In the genomic region with DNA sequence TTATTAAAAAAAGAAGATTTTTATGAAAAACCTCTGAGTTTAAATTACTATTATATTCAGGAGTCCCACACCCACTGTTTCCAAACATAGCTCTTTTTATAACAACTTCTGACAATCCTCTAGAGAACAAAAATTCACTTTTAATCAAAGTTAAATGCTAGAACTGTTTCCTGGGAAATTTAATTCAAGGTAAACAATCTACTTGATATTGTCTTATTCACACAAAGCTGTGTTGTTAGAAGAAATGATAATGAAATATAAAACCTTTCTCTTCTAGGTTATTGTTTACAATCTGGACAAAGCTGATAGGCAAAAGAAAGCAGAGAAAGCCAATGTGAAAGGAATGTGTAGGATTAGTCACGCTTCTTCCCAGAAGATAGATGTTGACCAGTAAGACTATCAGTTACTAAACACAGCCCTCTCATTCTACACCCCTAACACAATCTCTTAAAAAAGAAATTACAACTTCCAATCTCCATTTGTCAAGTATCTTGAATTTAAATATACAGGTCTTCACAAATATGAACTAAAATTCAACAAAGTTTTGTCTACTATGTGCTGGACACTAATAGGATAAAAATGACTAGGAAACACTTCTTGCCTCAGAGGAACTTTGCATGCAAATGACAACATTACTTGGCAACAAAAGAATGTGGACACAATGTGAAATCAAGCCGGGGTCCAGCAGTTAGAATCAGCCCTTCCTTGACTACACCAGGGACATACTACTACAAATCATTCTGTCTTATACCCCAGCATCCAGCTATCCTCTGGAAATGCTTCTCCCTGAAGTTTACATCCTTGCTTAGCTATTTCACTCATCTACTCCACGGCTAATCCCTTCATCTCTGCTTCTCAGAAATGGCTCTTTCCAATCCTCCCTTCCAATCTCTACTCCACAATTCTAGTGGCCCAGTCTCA, we compare ENCODE assay signal across 13 cellular contexts.
DNase-seq lines count a peak whose midpoint lies in the region; ATAC-seq and TF ChIP-seq lines count a peak whose summit lies in the region.
"Had no signal": no experiment of that assay in that cellular context is flagged by ENCODE, and none has a peak within 500 bp of the region (broad histone marks: within the 10 kb centered on the region; RNA-seq: fewer than 3 reads in every experiment).

No MANE protein-coding gene starts in this region.

- no peaks in the 10 kb centered on the region for H3K27me3 Mint-ChIP-seq in chondrocyte (ENCODE audit: low read depth)
- H3K27me3 Mint-ChIP-seq: CD4-positive, alpha-beta memory T cell had no signal

- H3K9ac ChIP-seq in mesenchymal stem cell (ENCODE audit: low read length): peak overlapping the region; percentile 76
- H3K9ac ChIP-seq: KMS-11 had no signal

- ATAC-seq in GM19452 (IDR thresholded peaks at IDR 0.05; ENCODE audit: unreplicated experiment) (no peak), HG02840 (IDR thresholded peaks at IDR 0.05; ENCODE audit: low FRiP score, unreplicated experiment) (no peak)

- H3K4me2 ChIP-seq in mesenchymal stem cell (ENCODE audit: low read length, poor library complexity, severe bottlenecking): no peak overlapping the region
- H3K4me2 ChIP-seq: KMS-11 had no signal

- peaks cover 16% of the 10 kb centered on the region for H3K9me3 Mint-ChIP-seq in chondrocyte (ENCODE audit: low read depth)

- no peaks in the 10 kb centered on the region for H3K9me3 ChIP-seq in mesenchymal stem cell (ENCODE audit: control insufficient read depth, low read length)
- no peaks in the 10 kb centered on the region for H3K9me3 ChIP-seq in ascending aorta

- intact Hi-C loops in ascending aorta (cut with DNase I): no loop called here

- H4K8ac ChIP-seq in mesenchymal stem cell (ENCODE audit: low read length): peak overlapping the region; percentile 8

- H3K4me3 ChIP-seq in mesenchymal stem cell (ENCODE audit: insufficient read depth in 1 of 2, low read depth in 1 of 2, low read length in 2 of 2) (peak overlapping the region in 1 of 2 experiments; percentile 50), ascending aorta (no peak overlapping the region)
- H3K4me3 ChIP-seq: heart right ventricle had no signal

- no peak overlapping the region for H4K91ac ChIP-seq in mesenchymal stem cell (ENCODE audit: low read length)

- H2BK120ac ChIP-seq in mesenchymal stem cell (ENCODE audit: low read depth, low read length): no peak overlapping the region

- peaks cover 19% of the 10 kb centered on the region for H3K4me1 Mint-ChIP-seq in chondrocyte (ENCODE audit: low read depth)

- H3K36me3 ChIP-seq in mesenchymal stem cell (ENCODE audit: control insufficient read depth in 1 of 2, insufficient read depth in 2 of 2, low read depth in 1 of 2, low read length in 2 of 2): no peaks in the 10 kb centered on the region
- H3K36me3 ChIP-seq in ascending aorta: no peaks in the 10 kb centered on the region
- H3K36me3 ChIP-seq: heart right ventricle had no signal

- no peak overlapping the region for H2AFZ ChIP-seq in mesenchymal stem cell (ENCODE audit: low read depth, low read length)

- no peak overlapping the region for H3K18ac ChIP-seq in mesenchymal stem cell (ENCODE audit: low read depth in 1 of 2, low read length in 2 of 2)

- no peak overlapping the region for H2AK5ac ChIP-seq in mesenchymal stem cell (ENCODE audit: low read length, severe bottlenecking)

- peaks cover 3% of the 10 kb centered on the region for H3K79me1 ChIP-seq in mesenchymal stem cell (replicated peaks; ENCODE audit: low read length, poor library complexity, severe bottlenecking)

- H3K27ac Mint-ChIP-seq in chondrocyte (ENCODE audit: unreplicated experiment): peak overlapping the region; percentile 76
- H3K27ac Mint-ChIP-seq: CD4-positive, alpha-beta memory T cell; T-helper 1 cell treated with Interleukin-12 subunit alpha and Interleukin-12 subunit beta and Interleukin-4 antibody, amounts not matched to agents 30 μg/mL and 1 μg/mL, for 36 hours had no signal

- H3K14ac ChIP-seq in mesenchymal stem cell (ENCODE audit: low read length in 2 of 2): no peak overlapping the region

- DNase-seq in AG08396 (ENCODE audit: low spot score): peak; percentile 32
- DNase-seq in HT1080 (ENCODE audit: low read depth): peak; percentile 41
- DNase-seq in chondrocyte (ENCODE audit: low spot score): no peak
- peak; percentile 80 for DNase-seq in mesenchymal stem cell
- no peak for DNase-seq in ascending aorta (ENCODE audit: low spot score in 2 of 2)
- no peak for DNase-seq in DMS153 (lab: John Stamatoyannopoulos, UW)
- DNase-seq: CD4-positive, alpha-beta memory T cell; heart right ventricle; NCI-H510A treated with DMSO at 0.1 percent for 48 hours had no signal

- H3K27me3 ChIP-seq in mesenchymal stem cell (ENCODE audit: control insufficient read depth in 1 of 2, insufficient read depth in 1 of 2, low read length in 2 of 2) (no peaks in the 10 kb centered on the region), ascending aorta (no peaks in the 10 kb centered on the region)
- H3K27me3 ChIP-seq: heart right ventricle had no signal

- H2BK15ac ChIP-seq in mesenchymal stem cell (ENCODE audit: low read depth, poor library complexity, severe bottlenecking): no peak overlapping the region

- no peak overlapping the region for H2BK12ac ChIP-seq in mesenchymal stem cell (ENCODE audit: low read length in 2 of 2)

- 18% methylated on average over 3 of the region's 3 CpGs for WGBS in mesenchymal stem cell

- no peak overlapping the region for H2BK5ac ChIP-seq in mesenchymal stem cell (ENCODE audit: low read depth, low read length, poor library complexity, severe bottlenecking)

- H3K23ac ChIP-seq in mesenchymal stem cell (ENCODE audit: low read length in 2 of 2): no peak overlapping the region

- H3K4me3 Mint-ChIP-seq in chondrocyte (ENCODE audit: unreplicated experiment): no peak overlapping the region
- H3K4me3 Mint-ChIP-seq: T-helper 1 cell treated with Interleukin-12 subunit alpha and Interleukin-12 subunit beta and Interleukin-4 antibody, amounts not matched to agents 30 μg/mL and 1 μg/mL, for 36 hours had no signal

- H3K4me1 ChIP-seq in mesenchymal stem cell (ENCODE audit: control insufficient read depth, insufficient read depth, low read depth, low read length) (no peaks in the 10 kb centered on the region), ascending aorta (no peaks in the 10 kb centered on the region)

- TF ChIP-seq CTCF in chondrocyte (IDR thresholded peaks at IDR 0.05): no peak
- no peak for TF ChIP-seq CTCF in ascending aorta (IDR thresholded peaks at IDR 0.05)

- H3K4ac ChIP-seq in mesenchymal stem cell (ENCODE audit: low read depth in 1 of 2, low read length in 2 of 2): no peak overlapping the region

- peaks cover 4% of the 10 kb centered on the region for H3K36me3 Mint-ChIP-seq in chondrocyte (ENCODE audit: low read depth)

- H3K27ac ChIP-seq in mesenchymal stem cell (ENCODE audit: low read length, poor library complexity, severe bottlenecking): peak overlapping the region; percentile 28
- H3K27ac ChIP-seq in ascending aorta: no peak overlapping the region
- H3K27ac ChIP-seq: heart right ventricle, KMS-11 had no signal

Comparison
In these comparisons a context has a peak if more than half of its experiments do, and no peak if none do; other contexts are left out.
1. DNase-seq: peak in AG08396 (single experiment), HT1080 (single experiment) and mesenchymal stem cell (single experiment); none in chondrocyte (single experiment), ascending aorta (0 of 2) and DMS153 (single experiment).